In the genomic region with DNA sequence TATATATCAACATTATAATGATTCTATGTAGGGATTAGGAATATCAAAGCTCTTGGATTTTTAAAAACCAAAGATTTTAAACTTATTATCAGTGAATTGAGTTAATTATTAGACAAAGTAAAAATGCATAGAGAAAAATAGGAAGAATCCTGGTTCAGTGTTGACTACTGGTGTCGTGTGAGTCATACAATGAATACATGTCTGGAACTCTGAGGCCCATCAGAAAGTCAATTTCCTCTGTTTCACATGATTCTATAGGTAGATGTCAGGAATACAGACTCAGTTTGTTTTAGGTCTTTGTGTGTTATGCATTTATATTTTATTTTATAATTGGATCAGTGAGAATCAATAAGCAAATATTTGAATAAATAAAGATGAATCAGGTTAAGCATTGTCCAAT, we compare ENCODE assay signal across 27 cellular contexts.
DNase-seq lines count a peak whose midpoint lies in the region; ATAC-seq, FAIRE-seq and TF ChIP-seq lines count a peak whose summit lies in the region.
"Had no signal": no experiment of that assay in that cellular context is flagged by ENCODE, and none has a peak within 500 bp of the region (broad histone marks: within the 10 kb centered on the region; RNA-seq: fewer than 3 reads in every experiment).

No MANE protein-coding gene starts in this region.

- TF ChIP-seq CTCF in RWPE2 (IDR thresholded peaks at IDR 0.05; ENCODE audit: poor library complexity, severe bottlenecking) (no peak), epithelial cell of esophagus (IDR thresholded peaks at IDR 0.05; ENCODE audit: insufficient read depth, low read depth, low read length, missing control alignments) (no peak), GM23338 (conservative IDR thresholded peaks at IDR 0.05; ENCODE audit: low read depth in 2 of 2) (no peak), WERI-Rb-1 (IDR thresholded peaks at IDR 0.05; ENCODE audit: low read depth, low read length) (no peak)

- H3K4me3 Mint-ChIP-seq in GM23338: no peak overlapping the region
- no peak overlapping the region for H3K4me3 Mint-ChIP-seq in activated T-cell treated with anti-CD3 and anti-CD28 coated beads, Interleukin-2, amount 50 U/mL, for 4 hours
- H3K4me3 Mint-ChIP-seq: activated CD4-positive, alpha-beta T cell treated with anti-CD3 and anti-CD28 coated beads, Interleukin-2, amount 10 ng/mL, durations not matched to agents 7 days and 5 days; activated naive CD4-positive, alpha-beta T cell treated with anti-CD3 and anti-CD28 coated beads, Interleukin-2, amount 10 ng/mL, durations not matched to agents 7 days and 5 days; activated T-cell treated with anti-CD3 and anti-CD28 coated beads, Interleukin-2, amount 50 U/mL, for 72 hours; natural killer cell treated with Interleukin-12 subunit alpha and Interleukin-12 subunit beta and Interleukin-15 and Interleukin-18, amount 100 ng/mL, for 72 hours; stimulated activated naive B cell treated with anti-CD40 and anti-IgM and Interleukin-4, amounts not matched to agents 10 μg/mL and 1 μg/mL and 100 μg/mL, for 72 hours; T-helper 2 cell treated with Interferon-gamma antibody and Interleukin-4, amounts not matched to agents 5 μg/mL and 100 μg/mL, for 36 hours had no signal

- H3K9me3 Mint-ChIP-seq in GM23338: no peaks in the 10 kb centered on the region; the same call in 2 of the 3 replicates
- H3K9me3 Mint-ChIP-seq in activated T-cell treated with anti-CD3 and anti-CD28 coated beads, Interleukin-2, amount 50 U/mL, for 4 hours: no peaks in the 10 kb centered on the region
- H3K9me3 Mint-ChIP-seq: activated CD4-positive, alpha-beta T cell treated with anti-CD3 and anti-CD28 coated beads, Interleukin-2, amount 10 ng/mL, durations not matched to agents 7 days and 5 days; activated naive CD4-positive, alpha-beta T cell treated with anti-CD3 and anti-CD28 coated beads, Interleukin-2, amount 10 ng/mL, durations not matched to agents 7 days and 5 days; activated T-cell treated with anti-CD3 and anti-CD28 coated beads, Interleukin-2, amount 50 U/mL, for 72 hours; HFFc6; natural killer cell treated with Interleukin-12 subunit alpha and Interleukin-12 subunit beta and Interleukin-15 and Interleukin-18, amount 100 ng/mL, for 72 hours; stimulated activated naive B cell treated with anti-CD40 and anti-IgM and Interleukin-4, amounts not matched to agents 10 μg/mL and 1 μg/mL and 100 μg/mL, for 72 hours; T-helper 2 cell treated with Interferon-gamma antibody and Interleukin-4, amounts not matched to agents 5 μg/mL and 100 μg/mL, for 36 hours had no signal

- 45 to 78% (median 59%) methylated on average over 1 of the region's 1 CpG for WGBS in small intestine, 3 donors

- H4K20me1 ChIP-seq in GM23338 (replicated peaks; ENCODE audit: insufficient read depth): no peaks in the 10 kb centered on the region

- ATAC-seq in HG03432 (IDR thresholded peaks at IDR 0.05; ENCODE audit: unreplicated experiment) (peak; percentile 43), RWPE2 (ENCODE audit: low read depth) (peak; percentile 80), GM23338 (no peak)
- ATAC-seq in activated T-cell treated with anti-CD3 and anti-CD28 coated beads, Interleukin-2, amount 50 U/mL, for 4 hours: no peak
- ATAC-seq: activated T-cell treated with anti-CD3 and anti-CD28 coated beads, Interleukin-2, amount 50 U/mL, for 72 hours; heart left ventricle; left lung; natural killer cell treated with Interleukin-12 subunit alpha and Interleukin-12 subunit beta and Interleukin-15 and Interleukin-18, amount 100 ng/mL, for 72 hours; Right ventricle myocardium inferior had no signal

- H3K27ac ChIP-seq in RWPE2 (ENCODE audit: poor library complexity, severe bottlenecking) (peak overlapping the region; percentile 98), small intestine (ENCODE audit: low read depth in 1 of 2, low read length in 1 of 2) (no peak overlapping the region), GM23338 (ENCODE audit: low read depth) (no peak overlapping the region), WERI-Rb-1 (no peak overlapping the region)
- H3K27ac ChIP-seq: dorsolateral prefrontal cortex, heart left ventricle, KMS-11, left lung, testis, uterus had no signal

- no peak overlapping the region for H3K4me2 ChIP-seq in GM23338
- H3K4me2 ChIP-seq: KMS-11 had no signal

- no peaks in the 10 kb centered on the region for H3K27me3 ChIP-seq in RWPE2 (ENCODE audit: insufficient read depth, poor library complexity, severe bottlenecking)
- no peaks in the 10 kb centered on the region for H3K27me3 ChIP-seq in small intestine (ENCODE audit: control insufficient read depth in 2 of 2, insufficient read depth in 2 of 2, low read length in 2 of 2)
- H3K27me3 ChIP-seq in GM23338 (ENCODE audit: insufficient read depth): no peaks in the 10 kb centered on the region
- H3K27me3 ChIP-seq in WERI-Rb-1 (ENCODE audit: insufficient read depth, low read depth, severe bottlenecking): peaks cover 19% of the 10 kb centered on the region
- H3K27me3 ChIP-seq: dorsolateral prefrontal cortex, heart left ventricle, left lung, testis, uterus had no signal

- no peaks in the 10 kb centered on the region for H3K79me2 ChIP-seq in GM23338 (replicated peaks; ENCODE audit: insufficient read depth)

- peak; percentile 72 for FAIRE-seq in small intestine (lab: Jason Lieb, UNC)
- FAIRE-seq: D721Med, HTR-8/SVneo had no signal

- H3K4me1 Mint-ChIP-seq in GM23338: no peaks in the 10 kb centered on the region
- H3K4me1 Mint-ChIP-seq in activated T-cell treated with anti-CD3 and anti-CD28 coated beads, Interleukin-2, amount 50 U/mL, for 4 hours (ENCODE audit: low read depth): no peaks in the 10 kb centered on the region
- H3K4me1 Mint-ChIP-seq: activated CD4-positive, alpha-beta T cell treated with anti-CD3 and anti-CD28 coated beads, Interleukin-2, amount 10 ng/mL, durations not matched to agents 7 days and 5 days; activated naive CD4-positive, alpha-beta T cell treated with anti-CD3 and anti-CD28 coated beads, Interleukin-2, amount 10 ng/mL, durations not matched to agents 7 days and 5 days had no signal

- H3K27me3 Mint-ChIP-seq in GM23338 (ENCODE audit: insufficient read depth, low read depth, poor library complexity): no peaks in the 10 kb centered on the region
- H3K27me3 Mint-ChIP-seq in activated T-cell treated with anti-CD3 and anti-CD28 coated beads, Interleukin-2, amount 50 U/mL, for 4 hours (ENCODE audit: low read depth): peaks cover 11% of the 10 kb centered on the region

- H3K9me2 ChIP-seq in GM23338 (ENCODE audit: insufficient read depth): no peaks in the 10 kb centered on the region

- H3K9me3 ChIP-seq in RWPE2 (ENCODE audit: severe bottlenecking): no peaks in the 10 kb centered on the region
- H3K9me3 ChIP-seq in small intestine (ENCODE audit: control insufficient read depth, low read depth): no peaks in the 10 kb centered on the region
- H3K9me3 ChIP-seq in WERI-Rb-1 (ENCODE audit: severe bottlenecking): no peaks in the 10 kb centered on the region
- H3K9me3 ChIP-seq: heart left ventricle, left lung, testis had no signal

- no peaks in the 10 kb centered on the region for H3F3A ChIP-seq in GM23338 (replicated peaks; ENCODE audit: low read depth)

- H3K4me1 ChIP-seq in RWPE2 (ENCODE audit: insufficient read depth, poor library complexity, severe bottlenecking): peaks cover 63% of the 10 kb centered on the region
- no peaks in the 10 kb centered on the region for H3K4me1 ChIP-seq in small intestine (ENCODE audit: control insufficient read depth in 2 of 2, insufficient read depth in 1 of 2, low read depth in 1 of 2, low read length in 1 of 2)
- H3K4me1 ChIP-seq in GM23338 (ENCODE audit: insufficient read depth): no peaks in the 10 kb centered on the region
- H3K4me1 ChIP-seq: heart left ventricle, left lung, testis, uterus had no signal

- DNase-seq in RWPE2 (ENCODE audit: low spot score): no peak
- peak; percentile 63 for DNase-seq in epithelial cell of esophagus (ENCODE audit: low read depth)
- DNase-seq in small intestine: no peak
- no peak for DNase-seq in GM23338 (ENCODE audit: low spot score)
- no peak for DNase-seq in activated T-cell treated with anti-CD3 and anti-CD28 coated beads, Interleukin-2, amount 50 U/mL, for 4 hours
- no peak for DNase-seq in WERI-Rb-1
- DNase-seq: activated CD4-positive, alpha-beta T cell treated with anti-CD3 and anti-CD28 coated beads, Interleukin-2, amount 10 ng/mL, durations not matched to agents 7 days and 5 days; activated naive CD4-positive, alpha-beta T cell treated with anti-CD3 and anti-CD28 coated beads, Interleukin-2, amount 10 ng/mL, durations not matched to agents 7 days and 5 days; activated T-cell treated with anti-CD3 and anti-CD28 coated beads, Interleukin-2, amount 50 U/mL, for 72 hours; amniotic stem cell; dorsolateral prefrontal cortex; heart left ventricle; HFFc6; left lung; NCI-H187; NCI-H526 treated with DMSO at 0.1 percent for 48 hours; stimulated activated CD4-positive, alpha-beta T cell treated with anti-CD3 and anti-CD28 coated beads, Interleukin-4, amount 100 ng/mL, for 1 hour; stimulated activated naive B cell treated with anti-CD40 and anti-IgM and Interleukin-4, amounts not matched to agents 10 μg/mL and 1 μg/mL and 100 μg/mL, for 72 hours; testis; uterus had no signal

- peaks cover 25% of the 10 kb centered on the region for H3K36me3 ChIP-seq in RWPE2 (ENCODE audit: low read depth)
- no peaks in the 10 kb centered on the region for H3K36me3 ChIP-seq in small intestine (ENCODE audit: control insufficient read depth in 2 of 2, insufficient read depth in 2 of 2, low read length in 2 of 2)
- no peaks in the 10 kb centered on the region for H3K36me3 ChIP-seq in GM23338 (ENCODE audit: insufficient read depth)
- H3K36me3 ChIP-seq in WERI-Rb-1: no peaks in the 10 kb centered on the region
- H3K36me3 ChIP-seq: heart left ventricle, left lung, uterus had no signal

- no peaks in the 10 kb centered on the region for H3K36me3 Mint-ChIP-seq in GM23338 (ENCODE audit: low read depth)
- no peaks in the 10 kb centered on the region for H3K36me3 Mint-ChIP-seq in activated T-cell treated with anti-CD3 and anti-CD28 coated beads, Interleukin-2, amount 50 U/mL, for 4 hours (ENCODE audit: insufficient read depth)
- H3K36me3 Mint-ChIP-seq: activated naive CD4-positive, alpha-beta T cell treated with anti-CD3 and anti-CD28 coated beads, Interleukin-2, amount 10 ng/mL, durations not matched to agents 7 days and 5 days; natural killer cell treated with Interleukin-12 subunit alpha and Interleukin-12 subunit beta and Interleukin-15 and Interleukin-18, amount 100 ng/mL, for 72 hours; stimulated activated naive B cell treated with anti-CD40 and anti-IgM and Interleukin-4, amounts not matched to agents 10 μg/mL and 1 μg/mL and 100 μg/mL, for 72 hours had no signal

- H3K4me3 ChIP-seq in RWPE2 (ENCODE audit: severe bottlenecking) (no peak overlapping the region), epithelial cell of esophagus (ENCODE audit: low read length) (no peak overlapping the region), small intestine (ENCODE audit: low read depth in 1 of 2, low read length in 2 of 2) (no peak overlapping the region), GM23338 (no peak overlapping the region), WERI-Rb-1 (ENCODE audit: low read depth, low read length) (no peak overlapping the region)
- H3K4me3 ChIP-seq: dorsolateral prefrontal cortex, heart left ventricle, left lung, testis, uterus had no signal

- H3K27ac Mint-ChIP-seq in GM23338: no peak overlapping the region
- H3K27ac Mint-ChIP-seq: activated CD4-positive, alpha-beta T cell treated with anti-CD3 and anti-CD28 coated beads, Interleukin-2, amount 10 ng/mL, durations not matched to agents 7 days and 5 days; activated naive CD4-positive, alpha-beta T cell treated with anti-CD3 and anti-CD28 coated beads, Interleukin-2, amount 10 ng/mL, durations not matched to agents 7 days and 5 days; activated T-cell treated with anti-CD3 and anti-CD28 coated beads, Interleukin-2, amount 50 U/mL, for 72 hours; natural killer cell treated with Interleukin-12 subunit alpha and Interleukin-12 subunit beta and Interleukin-15 and Interleukin-18, amount 100 ng/mL, for 72 hours; stimulated activated naive B cell treated with anti-CD40 and anti-IgM and Interleukin-4, amounts not matched to agents 10 μg/mL and 1 μg/mL and 100 μg/mL, for 72 hours; T-helper 2 cell treated with Interferon-gamma antibody and Interleukin-4, amounts not matched to agents 5 μg/mL and 100 μg/mL, for 36 hours had no signal

- no peak overlapping the region for H2AFZ ChIP-seq in GM23338

Comparison
In these comparisons a context has a peak if more than half of its experiments do, and no peak if none do; other contexts are left out.
1. ATAC-seq: peak in HG03432 (single experiment) and RWPE2 (single experiment); none in GM23338 (single experiment) and activated T-cell treated with anti-CD3 and anti-CD28 coated beads, Interleukin-2, amount 50 U/mL, for 4 hours (0 of 2).